Comparison of ENCODE assay signal across 37 cellular contexts in genomic region chr15:33516563-33516962, GRCh38.
"Had no signal": no experiment of that assay in that cellular context is flagged by ENCODE, and none has a peak within 500 bp of the region (broad histone marks: within the 10 kb centered on the region; RNA-seq: fewer than 3 reads in every experiment).

No MANE protein-coding gene starts in this region.

- H3K4me1 ChIP-seq: ascending aorta had no signal

- H3K4me3 Mint-ChIP-seq: activated B cell treated with CpG ODN at 0.5 μM for 24 hours; activated CD4-positive, alpha-beta memory T cell treated with anti-CD3 and anti-CD28 coated beads for 36 hours; activated CD4-positive, alpha-beta T cell treated with anti-CD3 and anti-CD28 coated beads, Interleukin-2, amount 10 ng/mL, durations not matched to agents 24 days and 14 days; activated CD8-positive, alpha-beta T cell treated with anti-CD3 and anti-CD28 coated beads for 36 hours; activated naive CD4-positive, alpha-beta T cell treated with anti-CD3 and anti-CD28 coated beads, Interleukin-2, amount 10 ng/mL, durations not matched to agents 7 days and 5 days; activated naive CD4-positive, alpha-beta T cell treated with anti-CD3 and anti-CD28 coated beads, Interleukin-2, amount 50 U/mL, for 24 hours; activated naive CD8-positive, alpha-beta T cell; activated naive CD8-positive, alpha-beta T cell treated with anti-CD3 and anti-CD28 coated beads, Interleukin-2, amount 10 ng/mL, durations not matched to agents 7 days and 5 days; activated naive CD8-positive, alpha-beta T cell treated with anti-CD3 and anti-CD28 coated beads, Interleukin-2, amount 50 U/mL, for 24 hours; activated T-cell treated with anti-CD3 and anti-CD28 coated beads, Interleukin-2, amount 50 U/mL, for 4 hours; activated T-cell treated with anti-CD3 and anti-CD28 coated beads, Interleukin-2, amount 50 U/mL, for 72 hours; activated T-helper 1 cell treated with anti-CD3 and anti-CD28 coated beads, Interleukin-12 subunit alpha, Interleukin-12 subunit beta, Interleukin-2, Interleukin-4 antibody, amounts not matched to agents 30 ng/mL and 10 ng/mL and 1 ng/mL, durations not matched to agents 14 hours and 24 hours and 36 hours; activated T-helper 17 cell treated with anti-CD3 and anti-CD28 coated beads, Interleukin-2, amount 50 U/mL, for 72 hours; brain; central memory CD8-positive, alpha-beta T cell; T-helper 1 cell treated with Interleukin-12 subunit alpha and Interleukin-12 subunit beta and Interleukin-4 antibody, amounts not matched to agents 30 μg/mL and 1 μg/mL, for 36 hours; T-helper 2 cell treated with Interferon-gamma antibody and Interleukin-4, amounts not matched to agents 5 μg/mL and 100 μg/mL, for 36 hours had no signal

- H3K27me3 Mint-ChIP-seq: activated CD4-positive, alpha-beta memory T cell treated with anti-CD3 and anti-CD28 coated beads for 36 hours; activated naive CD4-positive, alpha-beta T cell treated with anti-CD3 and anti-CD28 coated beads, Interleukin-2, amount 10 ng/mL, durations not matched to agents 7 days and 5 days had no signal

- H3K27ac Mint-ChIP-seq: activated B cell treated with CpG ODN at 0.5 μM for 24 hours; activated CD4-positive, alpha-beta memory T cell treated with anti-CD3 and anti-CD28 coated beads for 36 hours; activated CD4-positive, alpha-beta T cell treated with anti-CD3 and anti-CD28 coated beads, Interleukin-2, amount 10 ng/mL, durations not matched to agents 24 days and 14 days; activated CD8-positive, alpha-beta T cell treated with anti-CD3 and anti-CD28 coated beads for 36 hours; activated naive CD4-positive, alpha-beta T cell treated with anti-CD3 and anti-CD28 coated beads, Interleukin-2, amount 10 ng/mL, durations not matched to agents 7 days and 5 days; activated naive CD4-positive, alpha-beta T cell treated with anti-CD3 and anti-CD28 coated beads, Interleukin-2, amount 50 U/mL, for 24 hours; activated naive CD8-positive, alpha-beta T cell; activated naive CD8-positive, alpha-beta T cell treated with anti-CD3 and anti-CD28 coated beads, Interleukin-2, amount 10 ng/mL, durations not matched to agents 7 days and 5 days; activated naive CD8-positive, alpha-beta T cell treated with anti-CD3 and anti-CD28 coated beads, Interleukin-2, amount 50 U/mL, for 24 hours; activated T-cell treated with anti-CD3 and anti-CD28 coated beads, Interleukin-2, amount 50 U/mL, for 72 hours; activated T-helper 1 cell treated with anti-CD3 and anti-CD28 coated beads, Interleukin-12 subunit alpha, Interleukin-12 subunit beta, Interleukin-2, Interleukin-4 antibody, amounts not matched to agents 30 ng/mL and 10 ng/mL and 1 ng/mL, durations not matched to agents 14 hours and 24 hours and 36 hours; activated T-helper 17 cell treated with anti-CD3 and anti-CD28 coated beads, Interleukin-2, amount 50 U/mL, for 72 hours; brain; T-helper 1 cell treated with Interleukin-12 subunit alpha and Interleukin-12 subunit beta and Interleukin-4 antibody, amounts not matched to agents 30 μg/mL and 1 μg/mL, for 36 hours; T-helper 2 cell treated with Interferon-gamma antibody and Interleukin-4, amounts not matched to agents 5 μg/mL and 100 μg/mL, for 36 hours had no signal

- H3K36me3 ChIP-seq: ascending aorta, cardiac muscle cell had no signal

- H3K9me3 Mint-ChIP-seq: activated B cell treated with CpG ODN at 0.5 μM for 24 hours; activated CD4-positive, alpha-beta memory T cell treated with anti-CD3 and anti-CD28 coated beads for 36 hours; activated CD4-positive, alpha-beta T cell treated with anti-CD3 and anti-CD28 coated beads, Interleukin-2, amount 10 ng/mL, durations not matched to agents 24 days and 14 days; activated CD8-positive, alpha-beta T cell treated with anti-CD3 and anti-CD28 coated beads for 36 hours; activated naive CD4-positive, alpha-beta T cell treated with anti-CD3 and anti-CD28 coated beads, Interleukin-2, amount 10 ng/mL, durations not matched to agents 7 days and 5 days; activated naive CD4-positive, alpha-beta T cell treated with anti-CD3 and anti-CD28 coated beads, Interleukin-2, amount 50 U/mL, for 24 hours; activated naive CD8-positive, alpha-beta T cell treated with anti-CD3 and anti-CD28 coated beads, Interleukin-2, amount 10 ng/mL, durations not matched to agents 7 days and 5 days; activated naive CD8-positive, alpha-beta T cell treated with anti-CD3 and anti-CD28 coated beads, Interleukin-2, amount 50 U/mL, for 24 hours; activated T-cell treated with anti-CD3 and anti-CD28 coated beads, Interleukin-2, amount 50 U/mL, for 4 hours; activated T-cell treated with anti-CD3 and anti-CD28 coated beads, Interleukin-2, amount 50 U/mL, for 72 hours; activated T-helper 1 cell treated with anti-CD3 and anti-CD28 coated beads, Interleukin-12 subunit alpha, Interleukin-12 subunit beta, Interleukin-2, Interleukin-4 antibody, amounts not matched to agents 30 ng/mL and 10 ng/mL and 1 ng/mL, durations not matched to agents 14 hours and 24 hours and 36 hours; activated T-helper 17 cell treated with anti-CD3 and anti-CD28 coated beads, Interleukin-2, amount 50 U/mL, for 72 hours; brain; central memory CD8-positive, alpha-beta T cell; T-helper 1 cell treated with Interleukin-12 subunit alpha and Interleukin-12 subunit beta and Interleukin-4 antibody, amounts not matched to agents 30 μg/mL and 1 μg/mL, for 36 hours; T-helper 2 cell treated with Interferon-gamma antibody and Interleukin-4, amounts not matched to agents 5 μg/mL and 100 μg/mL, for 36 hours had no signal

- ATAC-seq: activated CD8-positive, alpha-beta T cell treated with anti-CD3 and anti-CD28 coated beads for 36 hours; activated naive CD8-positive, alpha-beta T cell treated with anti-CD3 and anti-CD28 coated beads, Interleukin-2, amount 50 U/mL, for 24 hours; activated T-cell treated with anti-CD3 and anti-CD28 coated beads, Interleukin-2, amount 50 U/mL, for 4 hours; activated T-cell treated with anti-CD3 and anti-CD28 coated beads, Interleukin-2, amount 50 U/mL, for 72 hours; activated T-helper 17 cell treated with anti-CD3 and anti-CD28 coated beads, Interleukin-2, amount 50 U/mL, for 72 hours had no signal

- H3K27me3 ChIP-seq: ascending aorta, cardiac muscle cell had no signal

- H3K9me3 ChIP-seq: ascending aorta had no signal

- H3K4me3 ChIP-seq: ascending aorta, cardiac muscle cell had no signal

- H3K4me1 Mint-ChIP-seq: activated B cell treated with CpG ODN at 0.5 μM for 24 hours; activated CD4-positive, alpha-beta T cell treated with anti-CD3 and anti-CD28 coated beads, Interleukin-2, amount 10 ng/mL, durations not matched to agents 24 days and 14 days; activated naive CD4-positive, alpha-beta T cell treated with anti-CD3 and anti-CD28 coated beads, Interleukin-2, amount 10 ng/mL, durations not matched to agents 7 days and 5 days; activated naive CD4-positive, alpha-beta T cell treated with anti-CD3 and anti-CD28 coated beads, Interleukin-2, amount 50 U/mL, for 24 hours; activated naive CD8-positive, alpha-beta T cell treated with anti-CD3 and anti-CD28 coated beads, Interleukin-2, amount 10 ng/mL, durations not matched to agents 7 days and 5 days; activated naive CD8-positive, alpha-beta T cell treated with anti-CD3 and anti-CD28 coated beads, Interleukin-2, amount 50 U/mL, for 24 hours; activated T-helper 17 cell treated with anti-CD3 and anti-CD28 coated beads, Interleukin-2, amount 50 U/mL, for 72 hours; brain; central memory CD8-positive, alpha-beta T cell had no signal

- H3K36me3 Mint-ChIP-seq: activated CD4-positive, alpha-beta memory T cell treated with anti-CD3 and anti-CD28 coated beads for 36 hours; activated naive CD4-positive, alpha-beta T cell treated with anti-CD3 and anti-CD28 coated beads, Interleukin-2, amount 10 ng/mL, durations not matched to agents 7 days and 5 days; activated naive CD4-positive, alpha-beta T cell treated with anti-CD3 and anti-CD28 coated beads, Interleukin-2, amount 50 U/mL, for 24 hours; activated naive CD8-positive, alpha-beta T cell; activated naive CD8-positive, alpha-beta T cell treated with anti-CD3 and anti-CD28 coated beads, Interleukin-2, amount 10 ng/mL, durations not matched to agents 7 days and 5 days; brain had no signal

- FAIRE-seq: bronchial epithelial cell, TTC549 had no signal

- H3K27ac ChIP-seq: ascending aorta, cardiac muscle cell, VCaP had no signal

- DNase-seq: activated B cell treated with CpG ODN at 0.5 μM for 24 hours; activated CD4-positive, alpha-beta memory T cell treated with anti-CD3 and anti-CD28 coated beads for 36 hours; activated CD4-positive, alpha-beta T cell treated with anti-CD3 and anti-CD28 coated beads for 4 hours; activated CD4-positive, alpha-beta T cell treated with anti-CD3 and anti-CD28 coated beads, Interleukin-2, amount 10 ng/mL, durations not matched to agents 24 days and 14 days; activated CD4-positive, alpha-beta T cell treated with anti-CD3 and anti-CD28 coated beads, Interleukin-2, amount 50 U/mL, for 1 hour; activated CD4-positive, alpha-beta T cell treated with anti-CD3 and anti-CD28 coated beads, Interleukin-2, amount 50 U/mL, for 4 hours; activated CD4-positive, CD25-positive, alpha-beta regulatory T cell treated with anti-CD3 and anti-CD28 coated beads, Interleukin-2, amount 50 U/mL, for 72 hours; activated CD8-positive, alpha-beta memory T cell treated with anti-CD3 and anti-CD28 coated beads, Interleukin-2, amount 50 U/mL, for 4 hours; activated CD8-positive, alpha-beta T cell treated with anti-CD3 and anti-CD28 coated beads for 36 hours; activated effector memory CD4-positive, alpha-beta T cell treated with anti-CD3 and anti-CD28 coated beads, Interleukin-2, amount 50 U/mL, for 16 hours; activated naive CD4-positive, alpha-beta T cell treated with anti-CD3 and anti-CD28 coated beads, Interleukin-2, amount 10 ng/mL, durations not matched to agents 7 days and 5 days; activated naive CD4-positive, alpha-beta T cell treated with Interleukin-2 at 50 U/mL for 16 hours; activated naive CD8-positive, alpha-beta T cell treated with anti-CD3 and anti-CD28 coated beads, Interleukin-2, amount 10 ng/mL, durations not matched to agents 7 days and 5 days; activated naive CD8-positive, alpha-beta T cell treated with anti-CD3 and anti-CD28 coated beads, Interleukin-2, amount 50 U/mL, for 24 hours; activated T-cell treated with anti-CD3 and anti-CD28 coated beads for 4 hours; activated T-cell treated with anti-CD3 and anti-CD28 coated beads, Interleukin-2, amount 50 U/mL, for 1 hour; activated T-cell treated with anti-CD3 and anti-CD28 coated beads, Interleukin-2, amount 50 U/mL, for 4 hours; activated T-cell treated with anti-CD3 and anti-CD28 coated beads, Interleukin-2, amount 50 U/mL, for 72 hours; amygdala; anterior cingulate cortex; caudate nucleus; cerebellar nuclear complex; T-helper 2 cell; T-helper 9 cell had no signal
